ENCODE assay signal across 10 cellular contexts in the genomic region with DNA sequence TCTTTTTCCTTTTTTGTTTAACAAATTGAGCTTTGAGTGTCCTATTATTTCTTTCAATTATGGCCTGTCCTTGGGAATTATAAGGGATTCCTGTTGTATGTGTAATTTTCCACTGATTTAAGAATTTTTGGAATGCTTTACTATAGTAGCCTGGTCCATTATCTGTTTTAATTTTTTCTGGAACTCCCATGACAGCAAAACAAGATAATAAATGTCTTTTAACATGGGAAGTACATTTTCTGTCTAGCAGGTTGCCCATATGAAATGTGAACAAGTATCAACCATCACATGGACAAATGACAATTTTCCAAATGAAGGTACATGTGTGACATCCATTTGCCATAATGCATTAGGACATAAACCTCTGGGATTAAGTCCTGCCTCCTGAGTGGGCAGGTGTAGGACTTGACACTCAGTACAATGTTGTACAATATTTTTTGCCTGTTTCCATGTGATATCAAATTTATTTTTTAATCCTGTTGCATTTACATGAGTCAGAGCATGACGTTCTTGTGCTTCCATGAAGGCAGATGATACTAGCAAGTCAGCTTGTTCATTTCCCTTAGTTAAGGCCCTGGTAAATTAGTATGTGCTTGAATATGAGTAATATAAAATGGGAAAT. TPM values are rescaled to one million over a fixed set of nuclear protein-coding genes. Genes with fewer than 3 reads are reported as not detected.
"Had no signal": no experiment of that assay in that cellular context is flagged by ENCODE, and none has a peak within 500 bp of the region (broad histone marks: within the 10 kb centered on the region; RNA-seq: fewer than 3 reads in every experiment).

No MANE protein-coding gene starts in this region.

RNA-seq across cellular contexts. Expression of gene DBET, which starts 45.2 kb away (rescaled TPM):
- total RNA-seq: activated CD4-positive, alpha-beta memory T cell treated with anti-CD3 and anti-CD28 coated beads, Interleukin-2, amount 10 ng/mL, durations not matched to agents 7 days and 5 days; cardiac muscle cell; cerebellum; dermis blood vessel endothelial cell; esophagus squamous epithelium; gastroesophageal sphincter; left cardiac atrium; liver; mucosa of descending colon; subcutaneous adipose tissue had no signal
- polyA plus RNA-seq: cardiac muscle cell, liver had no signal
